In the genomic region with DNA sequence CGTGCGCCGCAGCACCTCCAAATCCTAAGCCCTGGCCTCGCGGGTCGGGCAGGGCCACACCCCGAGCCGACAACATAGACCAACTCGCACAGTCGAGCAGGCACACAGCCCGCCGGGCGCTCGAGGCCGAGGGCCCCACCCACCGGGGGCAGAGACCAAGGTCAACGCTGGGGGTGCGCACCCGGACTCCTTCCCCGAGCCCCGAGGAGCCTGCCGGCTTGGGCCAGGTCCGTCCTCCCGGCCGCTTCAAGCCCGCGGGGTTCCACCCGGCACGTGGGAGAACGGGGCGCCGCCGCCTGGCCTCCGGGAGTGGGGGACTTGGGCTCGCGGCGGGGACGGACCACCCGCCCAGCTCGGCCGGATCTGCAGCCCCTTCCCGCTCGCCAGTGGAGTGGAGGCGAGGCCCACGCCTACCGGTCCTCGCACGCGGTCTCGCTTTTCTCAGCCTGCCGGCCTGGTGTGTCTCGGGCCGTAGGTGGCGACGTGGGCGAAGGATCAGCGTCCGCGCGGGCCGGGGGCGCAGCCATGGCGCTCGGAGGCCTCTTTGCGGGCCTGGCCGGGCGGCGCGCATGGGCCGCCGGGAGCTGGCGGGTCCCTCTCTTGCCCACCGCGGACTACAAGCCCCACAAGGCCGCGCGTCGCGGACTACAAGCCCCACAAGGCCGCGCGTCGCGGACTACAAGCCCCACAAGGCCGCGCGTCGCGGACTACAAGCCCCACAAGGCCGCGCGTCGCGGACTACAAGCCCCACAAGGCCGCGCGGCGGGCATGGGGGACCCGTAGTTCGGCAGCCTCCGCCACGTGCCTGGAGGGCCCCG, we compare ENCODE assay signal across 8 cellular contexts. TPM values are rescaled to one million over a fixed set of nuclear protein-coding genes. Genes with fewer than 3 reads are reported as not detected.
A peak's percentile ranks its signal among the peaks of the same experiment; 100 is the strongest.
DNase-seq lines count a peak whose midpoint lies in the region; TF ChIP-seq lines count a peak whose summit lies in the region.

UCKL1 (minus strand) TSS at position 571 of the 818 bp plus-strand sequence; CDS start at position 527, 44 bp downstream.

- H3K4me3 ChIP-seq in GM23248 (peak within 1 kb of the TSS; percentile 92), ovary (peak within 1 kb of the TSS; percentile 97), thyroid gland (replicated peaks in 1 of 3) (peak within 1 kb of the TSS; percentile 67 to 95 (median 82))

- TF ChIP-seq CTCF in glutamatergic neuron (IDR thresholded peaks at IDR 0.05; ENCODE audit: partially characterized antibody, unreplicated experiment) (no peak), ovary (IDR thresholded peaks at IDR 0.05) (peak in 1 of 3 donors; percentile 9), thyroid gland (IDR thresholded peaks at IDR 0.05) (peak in 2 of 6 experiments; percentile 2 to 16)

- H3K9me3 ChIP-seq in GM23248 (ENCODE audit: low read depth) = no peaks in the 10 kb centered on the region
- H3K9me3 ChIP-seq in ovary = no peaks in the 10 kb centered on the region
- no peaks in the 10 kb centered on the region for H3K9me3 ChIP-seq in thyroid gland

- H3K4me1 ChIP-seq in GM23248 (ENCODE audit: insufficient read depth) (peaks cover 22% of the 10 kb centered on the region), ovary (ENCODE audit: insufficient read depth) (peaks cover 31% of the 10 kb centered on the region), thyroid gland (peaks cover 23 to 54% of the 10 kb centered on the region in 2 donors)

- H3K27ac Mint-ChIP-seq in activated naive CD8-positive, alpha-beta T cell treated with anti-CD3 and anti-CD28 coated beads for 36 hours = peak within 1 kb of the TSS; percentile 91
- H3K27ac Mint-ChIP-seq in glutamatergic neuron (ENCODE audit: unreplicated experiment) = peak within 1 kb of the TSS; percentile 70

- no peaks in the 10 kb centered on the region for H3F3A ChIP-seq in GM23248 (ENCODE audit: insufficient read depth)

- intact Hi-C loops in ovary (cut with DNase I) = no loop called here
- intact Hi-C loops in thyroid gland (cut with DNase I) = no loop called here

- H3K27me3 ChIP-seq in GM23248 (replicated peaks; ENCODE audit: insufficient read depth) (no peaks in the 10 kb centered on the region), ovary (no peaks in the 10 kb centered on the region), thyroid gland (no peaks in the 10 kb centered on the region)

- H3K9me3 Mint-ChIP-seq in activated naive CD8-positive, alpha-beta T cell treated with anti-CD3 and anti-CD28 coated beads for 36 hours = no peaks in the 10 kb centered on the region
- no peaks in the 10 kb centered on the region for H3K9me3 Mint-ChIP-seq in glutamatergic neuron (ENCODE audit: unreplicated experiment)

- peak within 1 kb of the TSS; percentile 87 for H3K4me2 ChIP-seq in GM23248 (ENCODE audit: unreplicated experiment)

- TF ChIP-seq EP300 in ovary (IDR thresholded peaks at IDR 0.05) = no peak

- DNase-seq in G401 (ENCODE audit: low spot score) (peak; percentile 88), GM23248 (peak; percentile 97), Kasumi-1 (lab: John Stamatoyannopoulos, UW) (peak; percentile 73 to 75), SKM-1 (lab: John Stamatoyannopoulos, UW; ENCODE audit: unreplicated experiment) (peak; percentile 70), glutamatergic neuron (peak; percentile 94), ovary (peak; percentile 92 to 95 (median 93)), thyroid gland (peak; percentile 92 to 94)
- peak; percentile 92 for DNase-seq in activated naive CD8-positive, alpha-beta T cell treated with anti-CD3 and anti-CD28 coated beads for 36 hours

- H3K36me3 Mint-ChIP-seq in activated naive CD8-positive, alpha-beta T cell treated with anti-CD3 and anti-CD28 coated beads for 36 hours = peaks cover 4% of the 10 kb centered on the region
- no peaks in the 10 kb centered on the region for H3K36me3 Mint-ChIP-seq in glutamatergic neuron (ENCODE audit: unreplicated experiment)

- TF ChIP-seq POLR2A in ovary (IDR thresholded peaks at IDR 0.05) (peak; percentile 67), thyroid gland (IDR thresholded peaks at IDR 0.05) (peak in 1 of 2 donors; percentile 81)

- H3K4me3 Mint-ChIP-seq in activated naive CD8-positive, alpha-beta T cell treated with anti-CD3 and anti-CD28 coated beads for 36 hours = peak within 1 kb of the TSS; percentile 84
- H3K4me3 Mint-ChIP-seq in glutamatergic neuron (ENCODE audit: unreplicated experiment) = peak within 1 kb of the TSS; percentile 89

- peak within 1 kb of the TSS; percentile 85 for H2AFZ ChIP-seq in GM23248

- peaks cover 51% of the 10 kb centered on the region for H3K79me2 ChIP-seq in GM23248 (ENCODE audit: insufficient read depth)

- no peaks in the 10 kb centered on the region for H4K20me1 ChIP-seq in GM23248 (ENCODE audit: insufficient read depth)

- H3K36me3 ChIP-seq in GM23248 (ENCODE audit: low read depth) (no peaks in the 10 kb centered on the region), ovary (no peaks in the 10 kb centered on the region), thyroid gland (peaks cover 6 to 11% of the 10 kb centered on the region in 2 donors)

- WGBS in GM23248 (ENCODE audit: low coverage in 1 of 2, low lambda C conversion rate in 2 of 2, missing lambda C conversion rate in 2 of 2), 2 experiments = 1% methylated on average over 82 to 87 of the region's 103 CpGs
- WGBS in ovary, 3 donors = 0 to 1% (median 0%) methylated on average over 39 to 103 of the region's 103 CpGs
- 0% methylated on average over 20 to 26 of the region's 103 CpGs for WGBS in thyroid gland, 2 donors

- in situ Hi-C loops in G401 (cut with HindIII; ENCODE audit: low sequenced_read_pairs) = no loop called here
- in situ Hi-C loops in GM23248 (cut with MboI) = no loop called here

- H3K27ac ChIP-seq in GM23248 (peak within 1 kb of the TSS; percentile 76), ovary (peak within 1 kb of the TSS; percentile 85 to 95), thyroid gland (peak within 1 kb of the TSS; percentile 87 to 92 (median 92))

- H3K4me1 Mint-ChIP-seq in activated naive CD8-positive, alpha-beta T cell treated with anti-CD3 and anti-CD28 coated beads for 36 hours = peaks cover 34% of the 10 kb centered on the region
- peaks cover 7% of the 10 kb centered on the region for H3K4me1 Mint-ChIP-seq in glutamatergic neuron (ENCODE audit: low read depth, unreplicated experiment)

- peak within 1 kb of the TSS; percentile 94 for H3K9ac ChIP-seq in GM23248

- no peaks in the 10 kb centered on the region for H3K9me2 ChIP-seq in GM23248 (ENCODE audit: insufficient read depth)

- H3K27me3 Mint-ChIP-seq in activated naive CD8-positive, alpha-beta T cell treated with anti-CD3 and anti-CD28 coated beads for 36 hours = no peaks in the 10 kb centered on the region
- peaks cover 2% of the 10 kb centered on the region for H3K27me3 Mint-ChIP-seq in glutamatergic neuron (ENCODE audit: unreplicated experiment)

RNA-seq across cellular contexts. Expression of gene UCKL1, which starts in this region (rescaled TPM):
- 19.9 and 20.1 TPM in 2 replicates for total RNA-seq in G401 (2014; rRNA removed; shearing (Covaris generic))
- 17.6 and 21.5 TPM in 2 replicates for total RNA-seq in GM23248 (2014; rRNA removed; shearing (Covaris generic))
- polyA plus RNA-seq in GM23248 (2016; fragmentation: Nextera tagmentation; extraction: Ambion mirVana) (28.8 and 33.4 TPM in 2 replicates), ovary (10 to 100 TPM in 1 of 2 donors, 1 to 10 TPM in 1; 6.6 to 54.4 TPM)
- total RNA-seq in activated naive CD8-positive, alpha-beta T cell treated with anti-CD3 and anti-CD28 coated beads for 36 hours = 10 to 100 TPM; 27.6 to 28.9 TPM
- total RNA-seq in glutamatergic neuron (ENCODE audit: unreplicated experiment) (130 TPM), ovary (10 to 100 TPM; 32.0 to 58.6 (median 47.0) TPM), thyroid gland (10 to 100 TPM; 21.6 to 44.3 (median 29.3) TPM)

Comparison
In these comparisons a context has a peak if more than half of its experiments do, and no peak if none do; other contexts are left out.
1. Peak in every context shown above with its lines: DNase-seq, H3K4me3 ChIP-seq and H3K27ac ChIP-seq.